Comparison of ENCODE assay signal across 9 cellular contexts in genomic region chr11:31160504-31161422, GRCh38.
DNase-seq lines count a peak whose midpoint lies in the region; ATAC-seq, FAIRE-seq and TF ChIP-seq lines count a peak whose summit lies in the region.
"Had no signal": no experiment of that assay in that cellular context is flagged by ENCODE, and none has a peak within 500 bp of the region (broad histone marks: within the 10 kb centered on the region; RNA-seq: fewer than 3 reads in every experiment).

No MANE protein-coding gene starts in this region.

- DNase-seq in GM06990 (ENCODE audit: extremely low read depth, insufficient read length) (no peak), PC-3 (peak; percentile 40), keratinocyte (ENCODE audit: low read depth, low spot score) (peak; percentile 9), NCI-H1048 (lab: John Stamatoyannopoulos, UW) (no peak), cerebellum (ENCODE audit: low spot score) (no peak), GM10248 (ENCODE audit: extremely low spot score) (no peak)
- no peak for DNase-seq in activated CD4-positive, alpha-beta memory T cell treated with anti-CD3 and anti-CD28 coated beads for 36 hours
- DNase-seq: activated naive CD8-positive, alpha-beta T cell treated with anti-CD3 and anti-CD28 coated beads, Interleukin-2, amount 10 ng/mL, durations not matched to agents 7 days and 5 days had no signal

- no peaks in the 10 kb centered on the region for H3K36me3 ChIP-seq in GM06990 (ENCODE audit: control insufficient read depth, insufficient read depth, low read length)
- H3K36me3 ChIP-seq in PC-3 (ENCODE audit: low read depth, low read length) = no peaks in the 10 kb centered on the region
- no peaks in the 10 kb centered on the region for H3K36me3 ChIP-seq in keratinocyte (ENCODE audit: control insufficient read depth in 2 of 2, extremely low read depth in 1 of 2, insufficient read depth in 2 of 2, low read length in 2 of 2)

- H3K27ac ChIP-seq in PC-3 (ENCODE audit: low read length) (no peak overlapping the region), keratinocyte (ENCODE audit: control insufficient read depth, insufficient read depth, low read length) (no peak overlapping the region)

- no peak overlapping the region for H3K27ac Mint-ChIP-seq in activated CD4-positive, alpha-beta memory T cell treated with anti-CD3 and anti-CD28 coated beads for 36 hours
- H3K27ac Mint-ChIP-seq: activated naive CD8-positive, alpha-beta T cell treated with anti-CD3 and anti-CD28 coated beads, Interleukin-2, amount 10 ng/mL, durations not matched to agents 7 days and 5 days had no signal

- no TSS peak for BruUV-seq in PC-3 (replicated peaks; lab: Mats Ljungman, UMichigan)

- no peaks in the 10 kb centered on the region for H3K36me3 Mint-ChIP-seq in activated CD4-positive, alpha-beta memory T cell treated with anti-CD3 and anti-CD28 coated beads for 36 hours
- H3K36me3 Mint-ChIP-seq: activated naive CD8-positive, alpha-beta T cell treated with anti-CD3 and anti-CD28 coated beads, Interleukin-2, amount 10 ng/mL, durations not matched to agents 7 days and 5 days had no signal

- no peaks in the 10 kb centered on the region for H3K9me2 ChIP-seq in PC-3 (replicated peaks; ENCODE audit: low read length)

- H3K4me1 ChIP-seq in PC-3 (ENCODE audit: insufficient read depth, low read length) (no peaks in the 10 kb centered on the region), keratinocyte (ENCODE audit: control insufficient read depth, extremely low read depth, insufficient read depth, low read length) (no peaks in the 10 kb centered on the region)

- CTCF ChIA-PET in PC-3 (lab: Charles Lee) = no interaction called here
- CTCF ChIA-PET in GM10248 (lab: Yijun Ruan, JAX) = interaction anchor here (0.7 to 1.2 kb wide), 2 partner anchors 11 to 20 kb away, joined by 3 read pairs; no protein-coding TSS in a partner anchor
- CTCF ChIA-PET in activated CD4-positive, alpha-beta memory T cell treated with anti-CD3 and anti-CD28 coated beads for 36 hours (lab: Charles Lee) = interaction anchor here (0.6 kb wide), 1 partner anchor 54 kb away, joined by 3 read pairs; no protein-coding TSS in a partner anchor

- ATAC-seq in HG03342 (IDR thresholded peaks at IDR 0.05; ENCODE audit: unreplicated experiment) (peak; percentile 90), PC-3 (no peak; the same call in 1 of the 2 replicates)

- intact Hi-C loops in PC-3 (cut with micrococcal nuclease) = no loop called here
- intact Hi-C loops in activated CD4-positive, alpha-beta memory T cell treated with anti-CD3 and anti-CD28 coated beads for 36 hours (cut with micrococcal nuclease) = no loop called here

- peaks cover 4% of the 10 kb centered on the region for H3K27me3 Mint-ChIP-seq in activated CD4-positive, alpha-beta memory T cell treated with anti-CD3 and anti-CD28 coated beads for 36 hours

- no peak overlapping the region for H2AFZ ChIP-seq in PC-3 (ENCODE audit: low read length)
- no peak overlapping the region for H2AFZ ChIP-seq in keratinocyte (ENCODE audit: control insufficient read depth, low read length)

- no peaks in the 10 kb centered on the region for H3K9me3 ChIP-seq in PC-3 (ENCODE audit: low read length)
- no peaks in the 10 kb centered on the region for H3K9me3 ChIP-seq in keratinocyte (ENCODE audit: control insufficient read depth, low read depth, low read length)

- no peaks in the 10 kb centered on the region for H3K27me3 ChIP-seq in GM06990 (replicated peaks; ENCODE audit: control insufficient read depth, insufficient read depth, low read length)
- no peaks in the 10 kb centered on the region for H3K27me3 ChIP-seq in PC-3 (ENCODE audit: low read length)
- H3K27me3 ChIP-seq in keratinocyte (ENCODE audit: control insufficient read depth, extremely low read depth, insufficient read depth, low read length) = no peaks in the 10 kb centered on the region

- H3K4me2 ChIP-seq in PC-3 (ENCODE audit: low read length) (no peak overlapping the region), keratinocyte (ENCODE audit: control insufficient read depth, extremely low read depth, insufficient read depth, low read depth, low read length) (no peak overlapping the region)

- H3K4me3 ChIP-seq in GM06990 (replicated peaks; ENCODE audit: low read depth, low read length) (no peak overlapping the region), PC-3 (ENCODE audit: low read length) (no peak overlapping the region), keratinocyte (ENCODE audit: control insufficient read depth in 2 of 3, extremely low read depth in 1 of 3, insufficient read depth in 2 of 3, low read depth in 1 of 3, low read length in 3 of 3) (no peak overlapping the region)

- POLR2A ChIA-PET in PC-3 (lab: Charles Lee; ENCODE audit: unreplicated experiment) = no interaction called here
- POLR2A ChIA-PET in GM10248 (lab: Yijun Ruan, JAX) = no interaction called here
- POLR2A ChIA-PET in activated CD4-positive, alpha-beta memory T cell treated with anti-CD3 and anti-CD28 coated beads for 36 hours (lab: Charles Lee) = no interaction called here

- no peak for FAIRE-seq in keratinocyte (lab: Jason Lieb, UNC)

- H3K9ac ChIP-seq in PC-3 (ENCODE audit: low read length) = no peak overlapping the region
- no peak overlapping the region for H3K9ac ChIP-seq in keratinocyte (ENCODE audit: control insufficient read depth, extremely low read depth, insufficient read depth, low read length)

- H3K79me2 ChIP-seq in PC-3 (ENCODE audit: low read length) (no peaks in the 10 kb centered on the region), keratinocyte (ENCODE audit: control insufficient read depth, insufficient read depth, low read length) (no peaks in the 10 kb centered on the region)

- H3K9me1 ChIP-seq in keratinocyte (ENCODE audit: control insufficient read depth, extremely low read depth, insufficient read depth, low read length) = no peaks in the 10 kb centered on the region

- no peaks in the 10 kb centered on the region for H3K4me1 Mint-ChIP-seq in activated CD4-positive, alpha-beta memory T cell treated with anti-CD3 and anti-CD28 coated beads for 36 hours (ENCODE audit: low read depth)
- H3K4me1 Mint-ChIP-seq: activated naive CD8-positive, alpha-beta T cell treated with anti-CD3 and anti-CD28 coated beads, Interleukin-2, amount 10 ng/mL, durations not matched to agents 7 days and 5 days had no signal

- dilution Hi-C loops in keratinocyte (cut with MboI; ENCODE audit: extremely low pct_ligation_motif_present, low sequenced_read_pairs) = no loop called here

- H4K20me1 ChIP-seq in PC-3 (ENCODE audit: low read length) (no peaks in the 10 kb centered on the region), keratinocyte (ENCODE audit: control insufficient read depth, extremely low read depth, insufficient read depth, low read length) (no peaks in the 10 kb centered on the region)

- H3K4me3 Mint-ChIP-seq in activated CD4-positive, alpha-beta memory T cell treated with anti-CD3 and anti-CD28 coated beads for 36 hours = no peak overlapping the region
- H3K4me3 Mint-ChIP-seq: activated naive CD8-positive, alpha-beta T cell treated with anti-CD3 and anti-CD28 coated beads, Interleukin-2, amount 10 ng/mL, durations not matched to agents 7 days and 5 days had no signal

- no peaks in the 10 kb centered on the region for H3K9me3 Mint-ChIP-seq in activated CD4-positive, alpha-beta memory T cell treated with anti-CD3 and anti-CD28 coated beads for 36 hours
- H3K9me3 Mint-ChIP-seq: activated naive CD8-positive, alpha-beta T cell treated with anti-CD3 and anti-CD28 coated beads, Interleukin-2, amount 10 ng/mL, durations not matched to agents 7 days and 5 days had no signal

- no peaks in the 10 kb centered on the region for H3F3A ChIP-seq in PC-3 (ENCODE audit: low read length, unreplicated experiment)

- TF ChIP-seq CTCF in GM06990 (IDR thresholded peaks at IDR 0.05; ENCODE audit: insufficient read depth, low read length, poor library complexity, severe bottlenecking) = peak; percentile 31
- TF ChIP-seq CTCF in PC-3 (conservative IDR thresholded peaks at IDR 0.05; ENCODE audit: low read depth, low read length) = peak; percentile 46
- peak in 2 of 3 experiments; percentile 33 to 49 for TF ChIP-seq CTCF in keratinocyte (optimal IDR thresholded peaks at IDR 0.05 in 1 of 3, IDR thresholded peaks at IDR 0.05 in 1 of 3, conservative IDR thresholded peaks at IDR 0.05 in 1 of 3; ENCODE audit: extremely low read depth in 1 of 3, insufficient read depth in 2 of 3, low read length in 3 of 3)
- no peak for TF ChIP-seq CTCF in GM10248 (IDR thresholded peaks at IDR 0.05; ENCODE audit: control extremely low read depth, extremely low read depth, low read depth, missing control alignments)

Comparison
In these comparisons a context has a peak if more than half of its experiments do, and no peak if none do; other contexts are left out.
1. DNase-seq: peak in PC-3 (single experiment) and keratinocyte (single experiment); none in GM06990 (single experiment), NCI-H1048 (single experiment), cerebellum (single experiment), GM10248 (single experiment) and activated CD4-positive, alpha-beta memory T cell treated with anti-CD3 and anti-CD28 coated beads for 36 hours (single experiment).